Comparison of ENCODE assay signal across 7 cellular contexts in the genomic region with DNA sequence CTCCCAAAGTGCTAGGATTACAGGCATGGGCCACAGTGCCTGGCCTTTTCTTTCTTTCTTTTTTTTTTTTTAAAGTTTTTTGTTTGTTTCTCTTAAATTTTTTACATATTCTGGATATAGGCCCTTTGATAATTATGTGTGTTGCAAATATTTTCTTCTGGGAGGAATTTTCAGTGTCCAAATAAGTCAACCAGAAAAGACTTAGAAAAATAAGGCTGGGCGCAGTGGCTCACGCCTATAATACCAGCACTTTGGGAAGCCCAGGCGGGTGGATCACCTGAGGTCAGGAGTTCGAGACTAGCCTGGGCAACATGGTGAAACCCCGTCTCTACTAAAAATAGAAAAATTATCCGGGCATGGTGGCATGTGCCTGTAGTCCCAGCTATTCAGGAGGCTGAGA. TPM values are rescaled to one million over a fixed set of nuclear protein-coding genes. Genes with fewer than 3 reads are reported as not detected.
DNase-seq lines count a peak whose midpoint lies in the region; ATAC-seq and TF ChIP-seq lines count a peak whose summit lies in the region.
"Not testable (repeated sequence)": the region's sequence is repeated elsewhere in the genome, so short reads cannot be mapped to it uniquely, and the experiment has no call there.

No MANE protein-coding gene starts in this region.

- not testable (repeated sequence) for H3K4me2 ChIP-seq in IMR-90 (ENCODE audit: low read depth, low read length); smooth muscle cell

- peaks cover 13% of the 10 kb centered on the region for H3K9me1 ChIP-seq in IMR-90 (ENCODE audit: insufficient read depth, low read length)

- H2BK120ac ChIP-seq in IMR-90 (ENCODE audit: low read depth, low read length), result 0 out of 2 replicates have a peak overlapping the region, but pooled peaks have one; percentile 70

- not testable (repeated sequence) for H3K36me3 Mint-ChIP-seq in MCF 10A (ENCODE audit: insufficient read depth, unreplicated experiment)

- not testable (repeated sequence) for H2BK15ac ChIP-seq in IMR-90 (ENCODE audit: low read depth, low read length)

- not testable (repeated sequence) for H2AK5ac ChIP-seq in IMR-90 (ENCODE audit: low read depth, low read length)

- 100% methylated on average over 2 of the region's 6 CpGs; no CpG with 5 or more reads in 1 of the 2 experiments for WGBS in IMR-90 (ENCODE audit: extremely low coverage in 2 of 2, insufficient read length in 1 of 2), 2 experiments
- WGBS in smooth muscle cell (ENCODE audit: low lambda C conversion rate), result 84% methylated on average over 6 of the region's 6 CpGs
- 55 to 59% methylated on average over 6 of the region's 6 CpGs for WGBS in upper lobe of left lung, 2 donors

- H3K27ac Mint-ChIP-seq in MCF 10A (ENCODE audit: low read depth, unreplicated experiment), result peak overlapping the region; percentile 87

- H3K18ac ChIP-seq in IMR-90 (ENCODE audit: low read depth, low read length), result not testable (repeated sequence)

- H4K8ac ChIP-seq in IMR-90 (ENCODE audit: low read depth in 2 of 2, low read length in 2 of 2), result peak overlapping the region in 1 of 2 experiments; percentile 63; a peak in 1 of 4 replicates

- H3K27me3 ChIP-seq in IMR-90 (ENCODE audit: control insufficient read depth, insufficient read depth, low read length); lower lobe of right lung (ENCODE audit: low read depth); smooth muscle cell (ENCODE audit: low read depth); upper lobe of left lung: not testable (repeated sequence)

- intact Hi-C loops in IMR-90 (cut with micrococcal nuclease); MCF 10A (cut with micrococcal nuclease); lower lobe of right lung (cut with DNase I): not testable (repeated sequence)

- H3K56ac ChIP-seq in IMR-90 (ENCODE audit: extremely low read depth, insufficient read depth, low read length), result not testable (repeated sequence)

- H3K9me3 Mint-ChIP-seq in MCF 10A (ENCODE audit: unreplicated experiment), result not testable (repeated sequence)

- peak; percentile 50 for ATAC-seq in IMR-90 (ENCODE audit: low read depth)
- ATAC-seq in lower lobe of right lung; upper lobe of left lung (ENCODE audit: low FRiP score in 2 of 2): not testable (repeated sequence)

- H3K4ac ChIP-seq in IMR-90 (ENCODE audit: low read depth, low read length), result not testable (repeated sequence)

- not testable (repeated sequence) for H4K5ac ChIP-seq in IMR-90 (ENCODE audit: low read depth, low read length)

- not testable (repeated sequence) for H3K27me3 Mint-ChIP-seq in MCF 10A (ENCODE audit: insufficient read depth, unreplicated experiment)

- H3K4me3 ChIP-seq in IMR-90 (ENCODE audit: insufficient read depth, low read depth, low read length); lower lobe of right lung; smooth muscle cell; upper lobe of left lung: not testable (repeated sequence)

- in situ Hi-C loops in IMR-90 (cut with MboI; ENCODE audit: low sequenced_read_pairs), result not testable (repeated sequence)

- H3K4me1 ChIP-seq in IMR-90 (ENCODE audit: control insufficient read depth, insufficient read depth, low read length), result peaks cover 11% of the 10 kb centered on the region
- H3K4me1 ChIP-seq in lower lobe of right lung, result peaks cover 44% of the 10 kb centered on the region
- H3K4me1 ChIP-seq in smooth muscle cell (ENCODE audit: low read depth), result not testable (repeated sequence)
- H3K4me1 ChIP-seq in upper lobe of left lung, result peaks cover 31 to 51% (median 43%) of the 10 kb centered on the region in 4 donors

- not testable (repeated sequence) for BruUV-seq in IMR-90 (replicated peaks; lab: Mats Ljungman, UMichigan); MCF 10A (replicated peaks; lab: Mats Ljungman, UMichigan)

- TF ChIP-seq CTCF in IMR-90 (conservative IDR thresholded peaks at IDR 0.05; ENCODE audit: low read depth, low read length); VCaP (conservative IDR thresholded peaks at IDR 0.05); MCF 10A (IDR thresholded peaks at IDR 0.05; ENCODE audit: unreplicated experiment); lower lobe of right lung (IDR thresholded peaks at IDR 0.05); smooth muscle cell (IDR thresholded peaks at IDR 0.05; ENCODE audit: borderline replicate concordance, insufficient read depth, poor library complexity, severe bottlenecking); upper lobe of left lung (IDR thresholded peaks at IDR 0.05): not testable (repeated sequence)

- CTCF ChIA-PET in IMR-90 (lab: Yijun Ruan, JAX), result interaction anchor here (0.7 kb wide), 1 partner anchor 10 kb away, joined by 3 read pairs; no protein-coding TSS in a partner anchor
- CTCF ChIA-PET in MCF 10A (lab: Yijun Ruan, JAX), result not testable (repeated sequence)

- not testable (repeated sequence) for H3K4me3 Mint-ChIP-seq in MCF 10A (ENCODE audit: unreplicated experiment)

- H3K27ac ChIP-seq in IMR-90 (ENCODE audit: insufficient read depth, low read length), result not testable (repeated sequence)
- peak overlapping the region; percentile 84 for H3K27ac ChIP-seq in VCaP
- peak overlapping the region; percentile 79 for H3K27ac ChIP-seq in lower lobe of right lung
- peak overlapping the region; percentile 0 for H3K27ac ChIP-seq in smooth muscle cell (ENCODE audit: low read depth)
- peak overlapping the region; percentile 64 to 86 (median 81) for H3K27ac ChIP-seq in upper lobe of left lung

- POLR2A ChIA-PET in IMR-90 (lab: Charles Lee; ENCODE audit: unreplicated experiment), result not testable (repeated sequence)
- POLR2A ChIA-PET in MCF 10A (lab: Yijun Ruan, JAX), result interaction anchor here (1.0 to 3.3 kb wide), 2 partner anchors 9 to 11 kb away, joined by 4 to 20 read pairs; partner anchors contain the start of gene HIP1

- H3K79me2 ChIP-seq in smooth muscle cell (ENCODE audit: low read depth), result not testable (repeated sequence)

- not testable (repeated sequence) for H3K23ac ChIP-seq in IMR-90 (ENCODE audit: low read depth, low read length)

- not testable (repeated sequence) for H4K91ac ChIP-seq in IMR-90 (ENCODE audit: insufficient read depth, low read depth, low read length)

- H2AK9ac ChIP-seq in IMR-90 (replicated peaks; ENCODE audit: low read depth, low read length, poor library complexity), result not testable (repeated sequence)

- H3K4me1 Mint-ChIP-seq in MCF 10A (ENCODE audit: insufficient read depth, unreplicated experiment), result peaks cover 23% of the 10 kb centered on the region

- H4K20me1 ChIP-seq in IMR-90 (ENCODE audit: insufficient read depth, low read length); smooth muscle cell (ENCODE audit: low read depth): not testable (repeated sequence)

- H3K14ac ChIP-seq in IMR-90 (replicated peaks; ENCODE audit: low read depth, low read length), result not testable (repeated sequence)

- peaks cover 4 to 49% of the 10 kb centered on the region in 2 experiments; a peak in 3 of 4 replicates for H3K79me1 ChIP-seq in IMR-90 (ENCODE audit: low read depth in 1 of 2, low read length in 2 of 2)

- H2BK20ac ChIP-seq in IMR-90 (ENCODE audit: low read depth, low read length), result peak overlapping the region; percentile 29; the same call in 1 of the 2 replicates

- not testable (repeated sequence) for TF ChIP-seq EP300 in upper lobe of left lung (IDR thresholded peaks at IDR 0.05)

- H3K36me3 ChIP-seq in IMR-90 (ENCODE audit: control insufficient read depth, insufficient read depth, low read length); lower lobe of right lung; smooth muscle cell (ENCODE audit: low read depth); upper lobe of left lung: not testable (repeated sequence)

- TF ChIP-seq RAD21 in IMR-90 (IDR thresholded peaks at IDR 0.05; ENCODE audit: low read length), result not testable (repeated sequence)

- H3K9ac ChIP-seq in IMR-90 (ENCODE audit: low read depth, low read length); smooth muscle cell (ENCODE audit: low read depth): not testable (repeated sequence)

- dilution Hi-C loops in IMR-90 (cut with HindIII; ENCODE audit: low sequenced_read_pairs, unreplicated experiment), result not testable (repeated sequence)

- not testable (repeated sequence) for DNase-seq in IMR-90; MCF 10A (ENCODE audit: unreplicated experiment); smooth muscle cell (lab: John Stamatoyannopoulos, UW; ENCODE audit: unreplicated experiment); upper lobe of left lung
- peak; percentile 53 for DNase-seq in fibroblast of gingiva (ENCODE audit: low read depth)
- peak; percentile 25 for DNase-seq in lower lobe of right lung

- not testable (repeated sequence) for TF ChIP-seq POLR2A in IMR-90 (IDR thresholded peaks at IDR 0.05; ENCODE audit: low read depth, low read length); upper lobe of left lung (IDR thresholded peaks at IDR 0.05)

- H3K9me3 ChIP-seq in IMR-90 (ENCODE audit: control insufficient read depth, insufficient read depth, low read length); lower lobe of right lung; smooth muscle cell (replicated peaks; ENCODE audit: low read depth); upper lobe of left lung: not testable (repeated sequence)

- H2BK5ac ChIP-seq in IMR-90 (ENCODE audit: low read depth, low read length, poor library complexity, severe bottlenecking), result peak overlapping the region; percentile 62

- not testable (repeated sequence) for H2AFZ ChIP-seq in IMR-90 (replicated peaks; ENCODE audit: low read length, poor library complexity); smooth muscle cell (ENCODE audit: low read depth)

- H3F3A ChIP-seq in smooth muscle cell (ENCODE audit: low read depth), result peaks cover 15% of the 10 kb centered on the region

RNA-seq across cellular contexts. Expression of gene HIP1, which starts 11.4 kb away (rescaled TPM):
- total RNA-seq in IMR-90 (2012; rRNA removed), result 10.0 and 11.1 TPM in 2 replicates
- polyA plus RNA-seq in IMR-90 (2012; rRNA removed), result 6.5 and 6.8 TPM in 2 replicates
- 3.5 and 5.6 TPM in 2 replicates for polyA plus RNA-seq in IMR-90 (2012; cell fraction: cytosol; rRNA removed)
- 4.8 and 6.8 TPM in 2 replicates for polyA plus RNA-seq in IMR-90 (2012; cell fraction: nucleus; rRNA removed; ENCODE audit: low replicate concordance)
- 11.1 and 12.0 TPM in 2 replicates for total RNA-seq in MCF 10A (2022)
- 51.5 TPM for total RNA-seq in lower lobe of right lung
- 6.8 and 8.4 TPM in 2 replicates for total RNA-seq in smooth muscle cell
- 4.7 and 5.8 TPM in 2 replicates for polyA plus RNA-seq in smooth muscle cell
- 10 to 100 TPM; 43.9 to 66.0 (median 55.2) TPM for total RNA-seq in upper lobe of left lung

RNA-seq across cellular contexts. Expression of gene CCL26, which starts 44.7 kb away (rescaled TPM):
- total RNA-seq in IMR-90 (2012; rRNA removed) (not detected in 2 replicates), MCF 10A (2022) (not detected in 2 replicates), lower lobe of right lung (not detected), smooth muscle cell (not detected in 2 replicates), upper lobe of left lung (1 to 10 TPM in 1 of 6 donors, under 1 TPM in 1, not detected in 4; 0.71 to 3.6 TPM)
- polyA plus RNA-seq in IMR-90 (2012; rRNA removed) (not detected in 2 replicates), smooth muscle cell (1.2 and 1.5 TPM in 2 replicates)
- polyA plus RNA-seq in IMR-90 (2012; cell fraction: cytosol; rRNA removed), result 0.28 TPM in 1 of 2 replicates, not detected in the other
- 0.34 TPM in 1 of 2 replicates, not detected in the other for polyA plus RNA-seq in IMR-90 (2012; cell fraction: nucleus; rRNA removed; ENCODE audit: low replicate concordance)
